9 cellular contexts compared by ENCODE assay signal in the genomic region with DNA sequence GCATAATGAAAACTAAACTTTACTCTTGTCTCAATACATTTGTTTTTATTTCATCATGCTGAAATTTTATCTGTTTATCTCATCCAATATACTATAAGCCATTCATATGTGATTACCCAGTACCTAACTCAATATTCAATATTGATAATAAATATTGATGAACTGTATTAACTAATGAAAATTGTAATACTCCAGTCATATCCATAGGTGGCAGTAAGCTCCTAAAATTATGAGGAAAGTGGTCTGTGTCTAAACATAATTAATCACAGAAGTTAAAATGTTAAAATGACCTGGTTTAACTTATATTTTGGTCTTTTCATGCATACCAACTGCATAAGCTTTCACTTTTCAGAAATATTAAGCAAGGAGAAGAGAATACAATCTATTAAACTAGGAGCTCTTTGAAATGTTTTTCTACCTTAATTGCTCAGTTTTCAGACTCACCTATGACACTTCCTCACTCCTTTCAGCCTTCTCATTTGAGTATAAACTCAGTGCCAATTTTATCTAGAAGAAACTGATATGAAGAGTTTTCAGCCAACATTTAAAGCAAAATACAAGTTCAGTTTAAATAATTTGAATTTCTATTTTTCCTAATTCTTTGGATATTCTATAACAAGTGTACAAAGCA. TPM values are rescaled to one million over a fixed set of nuclear protein-coding genes. Genes with fewer than 3 reads are reported as not detected.
DNase-seq lines count a peak whose midpoint lies in the region; ATAC-seq and TF ChIP-seq lines count a peak whose summit lies in the region.
"Had no signal": no experiment of that assay in that cellular context is flagged by ENCODE, and none has a peak within 500 bp of the region (broad histone marks: within the 10 kb centered on the region; RNA-seq: fewer than 3 reads in every experiment).

No MANE protein-coding gene starts in this region.

- H3K27ac ChIP-seq in OCI-LY1 (ENCODE audit: low read depth, low read length, poor library complexity, severe bottlenecking) (no peak overlapping the region), left lung (no peak overlapping the region)

- H3K4me3 ChIP-seq in Caco-2 (ENCODE audit: low read depth, low read length) (no peak overlapping the region), OCI-LY1 (ENCODE audit: low read depth, low read length, poor library complexity, severe bottlenecking) (no peak overlapping the region), left lung (no peak overlapping the region)

- no peaks in the 10 kb centered on the region for H4K20me1 ChIP-seq in OCI-LY1 (ENCODE audit: insufficient read depth, low read length)

- H3K4me1 Mint-ChIP-seq in Caco-2 (ENCODE audit: low read depth, unreplicated experiment), result no peaks in the 10 kb centered on the region

- CTCF ChIA-PET in Caco-2 (lab: Charles Lee), result interaction anchor here (1.0 to 1.6 kb wide), 3 partner anchors 9 to 24 kb away, joined by 3 to 10 read pairs (median 3); no protein-coding TSS in a partner anchor

- no peaks in the 10 kb centered on the region for H3F3A ChIP-seq in OCI-LY1 (ENCODE audit: insufficient read depth, low read length)

- BruUV-seq in Caco-2 (replicated peaks; lab: Mats Ljungman, UMichigan), result no TSS peak

- H3K9me3 ChIP-seq in Caco-2 (no peaks in the 10 kb centered on the region), OCI-LY1 (ENCODE audit: low read length) (no peaks in the 10 kb centered on the region), left lung (no peaks in the 10 kb centered on the region)

- no peak overlapping the region for H3K27ac Mint-ChIP-seq in Caco-2 (ENCODE audit: unreplicated experiment)

- no peaks in the 10 kb centered on the region for H3K9me2 ChIP-seq in OCI-LY1 (ENCODE audit: low read depth, low read length)

- peaks cover 5% of the 10 kb centered on the region for H3K27me3 Mint-ChIP-seq in Caco-2 (ENCODE audit: insufficient read depth, unreplicated experiment)

- H3K9ac ChIP-seq in OCI-LY1 (ENCODE audit: low read length), result no peak overlapping the region

- H3K4me3 Mint-ChIP-seq in Caco-2 (ENCODE audit: unreplicated experiment), result no peak overlapping the region

- intact Hi-C loops in Caco-2 (cut with micrococcal nuclease; ENCODE audit: unreplicated experiment), result loop anchor here (1.0 kb wide), 1 partner anchor 56 kb away; no protein-coding TSS in a partner anchor
- intact Hi-C loops in left lung (cut with DNase I), result no loop called here

- H3K4me1 ChIP-seq in Caco-2 (no peaks in the 10 kb centered on the region), OCI-LY1 (ENCODE audit: insufficient read depth, low read length, severe bottlenecking) (no peaks in the 10 kb centered on the region), left lung (no peaks in the 10 kb centered on the region)

- ATAC-seq in GM21526 (IDR thresholded peaks at IDR 0.05; ENCODE audit: low FRiP score, unreplicated experiment), result peak; percentile 60
- no peak for ATAC-seq in left lung
- ATAC-seq: left colon had no signal

- POLR2A ChIA-PET in Caco-2 (lab: Charles Lee), result no interaction called here

- no peaks in the 10 kb centered on the region for H3K36me3 ChIP-seq in Caco-2 (ENCODE audit: control insufficient read depth, insufficient read depth, low read length)
- no peaks in the 10 kb centered on the region for H3K36me3 ChIP-seq in OCI-LY1 (ENCODE audit: insufficient read depth, low read length)
- H3K36me3 ChIP-seq in left lung, result no peaks in the 10 kb centered on the region

- no peak overlapping the region for H2AFZ ChIP-seq in OCI-LY1 (ENCODE audit: low read length)

- no peaks in the 10 kb centered on the region for H3K79me2 ChIP-seq in OCI-LY1 (ENCODE audit: insufficient read depth, low read length)

- H3K27me3 ChIP-seq in Caco-2 (replicated peaks; ENCODE audit: control insufficient read depth, insufficient read depth, low read length) (no peaks in the 10 kb centered on the region), OCI-LY1 (ENCODE audit: insufficient read depth, low read length) (no peaks in the 10 kb centered on the region), left lung (peaks cover 0 to 4% of the 10 kb centered on the region in 2 donors)

- no peak overlapping the region for H3K4me2 ChIP-seq in OCI-LY1 (ENCODE audit: low read length)

- no peaks in the 10 kb centered on the region for H3K9me3 Mint-ChIP-seq in Caco-2 (ENCODE audit: unreplicated experiment)

- TF ChIP-seq CTCF in Caco-2 (IDR thresholded peaks at IDR 0.05; ENCODE audit: insufficient read depth in 1 of 2, low read depth in 1 of 2, low read length in 1 of 2, severe bottlenecking in 1 of 2, unreplicated experiment in 1 of 2) (peak; percentile 18 to 54), OCI-LY1 (IDR thresholded peaks at IDR 0.05; ENCODE audit: low read length) (peak; percentile 52), left lung (IDR thresholded peaks at IDR 0.05) (no peak)

- DNase-seq in Caco-2 (no peak), germinal center (ENCODE audit: low spot score) (peak; percentile 3), 8988T (no peak), KG1 (lab: John Stamatoyannopoulos, UW) (no peak), left lung (no peak), hepatic stellate cell (ENCODE audit: low spot score) (no peak)
- DNase-seq: left colon had no signal

- H3K36me3 Mint-ChIP-seq in Caco-2 (ENCODE audit: insufficient read depth, unreplicated experiment), result no peaks in the 10 kb centered on the region

RNA-seq across cellular contexts. Expression of gene VWDE, which starts 30.5 kb away (rescaled TPM):
- total RNA-seq in Caco-2 (2022) (0.46 and 0.70 TPM in 2 replicates), left lung (1 to 10 TPM; 2.6 to 4.3 TPM)

Comparison
In these comparisons a context has a peak if more than half of its experiments do, and no peak if none do; other contexts are left out.
1. CTCF ChIP-seq: peak in Caco-2 (2 of 2) and OCI-LY1 (single experiment); none in left lung (0 of 2).